ENCODE assay signal across 35 cellular contexts in genomic region chr1:214028999-214029406, GRCh38. TPM values are rescaled to one million over a fixed set of nuclear protein-coding genes. Genes with fewer than 3 reads are reported as not detected.
DNase-seq lines count a peak whose midpoint lies in the region; ATAC-seq, FAIRE-seq and TF ChIP-seq lines count a peak whose summit lies in the region.
"Had no signal": no experiment of that assay in that cellular context is flagged by ENCODE, and none has a peak within 500 bp of the region (broad histone marks: within the 10 kb centered on the region; RNA-seq: fewer than 3 reads in every experiment).

No MANE protein-coding gene starts in this region.

- H3K56ac ChIP-seq in H1 (replicated peaks; ENCODE audit: insufficient read length, low read depth, low read length) = no peak overlapping the region

- no peak for ATAC-seq in naive thymus-derived CD4-positive, alpha-beta T cell
- ATAC-seq: effector memory CD8-positive, alpha-beta T cell; natural killer cell had no signal

- H3K18ac ChIP-seq in H1 (ENCODE audit: extremely low read depth, low read length) = no peak overlapping the region

- no peaks in the 10 kb centered on the region for H3K79me2 ChIP-seq in H1 (ENCODE audit: control insufficient read depth in 1 of 2, insufficient read depth in 2 of 2, low read length in 2 of 2)

- H3K27me3 Mint-ChIP-seq in nephron (ENCODE audit: low read depth) = peaks cover 4% of the 10 kb centered on the region
- peaks cover 18 to 53% (median 36%) of the 10 kb centered on the region in 5 donors for H3K27me3 Mint-ChIP-seq in naive thymus-derived CD4-positive, alpha-beta T cell
- H3K27me3 Mint-ChIP-seq: IgD-negative memory B cell had no signal

- no peaks in the 10 kb centered on the region for H3K23me2 ChIP-seq in H1 (ENCODE audit: low read depth, low read length)

- H3K23ac ChIP-seq in H1 (ENCODE audit: insufficient read length) = no peak overlapping the region

- no peak overlapping the region for H4K5ac ChIP-seq in H1 (ENCODE audit: insufficient read length, low read depth, low read length)

- peaks cover 5 to 41% (median 30%) of the 10 kb centered on the region in 4 experiments for H3K4me1 ChIP-seq in H1 (replicated peaks in 1 of 4; ENCODE audit: control insufficient read depth in 3 of 4, insufficient read depth in 4 of 4, low read length in 3 of 4)
- H3K4me1 ChIP-seq in naive thymus-derived CD4-positive, alpha-beta T cell (ENCODE audit: control insufficient read depth in 2 of 2, insufficient read depth in 2 of 2, low read length in 2 of 2) = no peaks in the 10 kb centered on the region
- H3K4me1 ChIP-seq: BLaER1 treated with 17β-estradiol and CSF1 and Interleukin-3, amounts not matched to agents 10 nM and 100 nM had no signal

- H2BK120ac ChIP-seq in H1 (replicated peaks; ENCODE audit: low read depth, low read length) = no peak overlapping the region

- H3K4me1 Mint-ChIP-seq in nephron = peaks cover 52% of the 10 kb centered on the region
- H3K4me1 Mint-ChIP-seq in naive thymus-derived CD4-positive, alpha-beta T cell = no peaks in the 10 kb centered on the region
- H3K4me1 Mint-ChIP-seq: activated naive CD8-positive, alpha-beta T cell treated with anti-CD3 and anti-CD28 coated beads for 36 hours; IgD-negative memory B cell; natural killer cell had no signal

- H2BK12ac ChIP-seq in H1 (ENCODE audit: low read depth, low read length) = peak overlapping the region; percentile 40; the same call in 1 of the 2 replicates

- H2BK15ac ChIP-seq in H1 (ENCODE audit: low read length) = 0 out of 2 replicates have a peak overlapping the region, but pooled peaks have one; percentile 26

- TF ChIP-seq POLR2A in H1 (IDR thresholded peaks at IDR 0.05; ENCODE audit: control extremely low read depth in 1 of 2, low read depth in 2 of 2, low read length in 2 of 2) = no peak

- H2BK20ac ChIP-seq in H1 (ENCODE audit: low read length) = peak overlapping the region; percentile 0; the same call in 1 of the 2 replicates

- H4K8ac ChIP-seq in H1 (ENCODE audit: extremely low read depth, insufficient read depth, low read length) = no peak overlapping the region

- H2AFZ ChIP-seq in H1 (ENCODE audit: low read length) = no peak overlapping the region
- H2AFZ ChIP-seq: GM23248 had no signal

- no peak overlapping the region for H3K9ac ChIP-seq in H1 (replicated peaks in 1 of 4; ENCODE audit: extremely low read depth in 1 of 4, low read depth in 3 of 4, low read length in 3 of 4)
- H3K9ac ChIP-seq: BLaER1 treated with 17β-estradiol and CSF1 and Interleukin-3, amounts not matched to agents 10 nM and 100 nM; GM23248 had no signal

- H3K9me3 ChIP-seq in H1 (ENCODE audit: insufficient read depth in 2 of 2, low read depth in 1 of 2, low read length in 1 of 2) = no peaks in the 10 kb centered on the region
- no peaks in the 10 kb centered on the region for H3K9me3 ChIP-seq in naive thymus-derived CD4-positive, alpha-beta T cell (ENCODE audit: control insufficient read depth in 2 of 3, low read length in 3 of 3)
- H3K9me3 ChIP-seq: BLaER1 treated with 17β-estradiol and CSF1 and Interleukin-3, amounts not matched to agents 10 nM and 100 nM had no signal

- in situ Hi-C loops in KBM-7 (cut with MboI; ENCODE audit: low pct_unique_long_range_greater_than_20kb, low sequenced_read_pairs) = no loop called here

- no peaks in the 10 kb centered on the region; a peak in 1 of 8 replicates for H3K36me3 ChIP-seq in H1 (ENCODE audit: control insufficient read depth in 2 of 4, insufficient read depth in 4 of 4, low read length in 3 of 4)
- H3K36me3 ChIP-seq in naive thymus-derived CD4-positive, alpha-beta T cell (ENCODE audit: control insufficient read depth in 2 of 3, insufficient read depth in 3 of 3, low read length in 3 of 3) = no peaks in the 10 kb centered on the region

- TF ChIP-seq CTCF in H1 (IDR thresholded peaks at IDR 0.05; ENCODE audit: control extremely low read depth in 1 of 3, insufficient read depth in 1 of 3, low read depth in 1 of 3, low read length in 3 of 3) = no peak
- TF ChIP-seq CTCF in nephron (IDR thresholded peaks at IDR 0.05; ENCODE audit: unreplicated experiment in 3 of 3) = no peak

- POLR2A ChIA-PET in H1 (lab: Charles Lee; ENCODE audit: partially characterized antibody) = no interaction called here
- POLR2A ChIA-PET in naive thymus-derived CD4-positive, alpha-beta T cell (lab: Charles Lee) = no interaction called here

- H4K91ac ChIP-seq in H1 (replicated peaks; ENCODE audit: insufficient read length, low read length) = no peak overlapping the region

- H3K4me2 ChIP-seq in H1 (ENCODE audit: insufficient read depth in 1 of 2, low read depth in 2 of 2, low read length in 2 of 2) = no peak overlapping the region
- H3K4me2 ChIP-seq: BLaER1 treated with 17β-estradiol and CSF1 and Interleukin-3, amounts not matched to agents 10 nM and 100 nM had no signal

- H4K20me1 ChIP-seq in H1 (replicated peaks in 1 of 2; ENCODE audit: control insufficient read depth in 1 of 2, insufficient read depth in 2 of 2, low read length in 2 of 2) = no peaks in the 10 kb centered on the region

- no peaks in the 10 kb centered on the region for H3K27me3 ChIP-seq in H1 (replicated peaks in 1 of 4; ENCODE audit: control insufficient read depth in 3 of 4, extremely low read depth in 1 of 4, insufficient read depth in 3 of 4, low read length in 3 of 4)
- H3K27me3 ChIP-seq in naive thymus-derived CD4-positive, alpha-beta T cell (ENCODE audit: control insufficient read depth in 2 of 2, insufficient read depth in 2 of 2, low read length in 2 of 2) = no peaks in the 10 kb centered on the region
- H3K27me3 ChIP-seq: BLaER1 treated with 17β-estradiol and CSF1 and Interleukin-3, amounts not matched to agents 10 nM and 100 nM had no signal

- peak overlapping the region; percentile 6 to 37 (median 20) for H3K27ac Mint-ChIP-seq in nephron
- H3K27ac Mint-ChIP-seq in naive thymus-derived CD4-positive, alpha-beta T cell = no peak overlapping the region
- H3K27ac Mint-ChIP-seq: activated naive CD8-positive, alpha-beta T cell treated with anti-CD3 and anti-CD28 coated beads for 36 hours; effector memory CD8-positive, alpha-beta T cell; IgD-negative memory B cell; natural killer cell had no signal

- intact Hi-C loops in naive thymus-derived CD4-positive, alpha-beta T cell (cut with micrococcal nuclease) = no loop called here

- no peak overlapping the region; the same call in 1 of the 2 replicates for H2AK5ac ChIP-seq in H1 (ENCODE audit: low read depth, low read length)

- H3K9me3 Mint-ChIP-seq in nephron = no peaks in the 10 kb centered on the region
- peaks cover 0 to 3% (median 0%) of the 10 kb centered on the region in 11 donors for H3K9me3 Mint-ChIP-seq in naive thymus-derived CD4-positive, alpha-beta T cell
- H3K9me3 Mint-ChIP-seq: activated naive CD8-positive, alpha-beta T cell treated with anti-CD3 and anti-CD28 coated beads for 36 hours; effector memory CD8-positive, alpha-beta T cell; natural killer cell had no signal

- CTCF ChIA-PET in H1 (lab: Charles Lee; ENCODE audit: partially characterized antibody) = interaction anchor here (0.9 kb wide), 1 partner anchor 26 kb away, joined by 3 read pairs; no protein-coding TSS in a partner anchor
- CTCF ChIA-PET in naive thymus-derived CD4-positive, alpha-beta T cell (lab: Charles Lee) = no interaction called here

- H3K27ac ChIP-seq in H1 (ENCODE audit: low read depth, low read length) = no peak overlapping the region
- no peak overlapping the region for H3K27ac ChIP-seq in naive thymus-derived CD4-positive, alpha-beta T cell (ENCODE audit: low read depth, low read length)
- H3K27ac ChIP-seq: 22Rv1; BLaER1 treated with 17β-estradiol and CSF1 and Interleukin-3, amounts not matched to agents 10 nM and 100 nM; GM23248; VCaP had no signal

- no peak overlapping the region for H3K14ac ChIP-seq in H1 (ENCODE audit: insufficient read length)

- peak overlapping the region in 1 of 3 experiments; percentile 17 for H3K4me3 Mint-ChIP-seq in nephron
- H3K4me3 Mint-ChIP-seq in naive thymus-derived CD4-positive, alpha-beta T cell = no peak overlapping the region
- H3K4me3 Mint-ChIP-seq: activated naive CD8-positive, alpha-beta T cell treated with anti-CD3 and anti-CD28 coated beads for 36 hours; effector memory CD8-positive, alpha-beta T cell; IgD-negative memory B cell; natural killer cell had no signal

- FAIRE-seq in H1 (lab: Jason Lieb, UNC) = no peak
- FAIRE-seq: kidney, RCC 7860, small intestine, urothelium cell line had no signal

- 84% methylated on average over 7 of the region's 7 CpGs; no CpG with 5 or more reads in 1 of the 2 experiments for WGBS in H1 (ENCODE audit: extremely low coverage in 1 of 2, insufficient coverage in 1 of 2, insufficient read length in 1 of 2, insufficient replicate concordance in 2 of 2, low coverage in 1 of 2, low lambda C conversion rate in 2 of 2, missing lambda C conversion rate in 1 of 2), 2 experiments

- peak; percentile 10 for DNase-seq in NCI-H146 (lab: John Stamatoyannopoulos, UW)
- DNase-seq in NCI-H146 treated with DMSO at 0.1 percent for 48 hours (lab: John Stamatoyannopoulos, UW; ENCODE audit: unreplicated experiment) = no peak
- DNase-seq in HuH-7 (ENCODE audit: low spot score) = peak; percentile 60
- no peak for DNase-seq in H1 (ENCODE audit: low read depth in 1 of 2, low spot score in 2 of 2)
- DNase-seq in KBM-7 = no peak
- DNase-seq in activated T-cell treated with anti-CD3 and anti-CD28 coated beads for 4 hours = no peak
- DNase-seq in naive thymus-derived CD4-positive, alpha-beta T cell = no peak
- DNase-seq: activated CD4-positive, alpha-beta T cell treated with anti-CD3 and anti-CD28 coated beads for 48 hours; activated CD8-positive, alpha-beta memory T cell treated with anti-CD3 and anti-CD28 coated beads for 24 hours; activated effector memory CD4-positive, alpha-beta T cell treated with anti-CD3 and anti-CD28 coated beads, Interleukin-2, amount 50 U/mL, for 16 hours; activated naive CD8-positive, alpha-beta T cell treated with anti-CD3 and anti-CD28 coated beads for 36 hours; activated T-cell treated with anti-CD3 and anti-CD28 coated beads, Interleukin-2, amount 50 U/mL, for 1 hour; aorta; cortex of kidney; DND-41; effector memory CD8-positive, alpha-beta T cell; erythroblast; GM23248; head of caudate nucleus; kidney; natural killer cell; NCI-H187; NCI-H2171 treated with DMSO at 0.1 percent for 48 hours; NCI-H526; small intestine; stimulated activated naive CD4-positive, alpha-beta T cell; T1000 had no signal

- H3K79me1 ChIP-seq in H1 (ENCODE audit: low read depth, low read length) = no peaks in the 10 kb centered on the region

- no peak overlapping the region; the same call in 1 of the 2 replicates for H2BK5ac ChIP-seq in H1 (ENCODE audit: low read depth, low read length)

- no peak overlapping the region for H3K4me3 ChIP-seq in H1 (ENCODE audit: extremely low read depth in 1 of 4, insufficient read depth in 2 of 4, low read depth in 3 of 4, low read length in 4 of 4)
- no peak overlapping the region for H3K4me3 ChIP-seq in naive thymus-derived CD4-positive, alpha-beta T cell (ENCODE audit: low read length)
- H3K4me3 ChIP-seq: BLaER1 treated with 17β-estradiol and CSF1 and Interleukin-3, amounts not matched to agents 10 nM and 100 nM; GM23248; lung had no signal

- H3K36me3 Mint-ChIP-seq in nephron (ENCODE audit: low read depth) = peaks cover 3% of the 10 kb centered on the region
- H3K36me3 Mint-ChIP-seq in naive thymus-derived CD4-positive, alpha-beta T cell = no peaks in the 10 kb centered on the region
- H3K36me3 Mint-ChIP-seq: activated naive CD8-positive, alpha-beta T cell treated with anti-CD3 and anti-CD28 coated beads for 36 hours; natural killer cell had no signal

- TF ChIP-seq EP300 in H1 (IDR thresholded peaks at IDR 0.05; ENCODE audit: borderline replicate concordance in 1 of 2, low read depth in 2 of 2, low read length in 2 of 2) = no peak

- no peak overlapping the region for H3K4ac ChIP-seq in H1 (replicated peaks; ENCODE audit: insufficient read length, low read depth, low read length)

- TF ChIP-seq RAD21 in H1 (IDR thresholded peaks at IDR 0.05 in 1 of 2, conservative IDR thresholded peaks at IDR 0.05 in 1 of 2; ENCODE audit: low read depth in 2 of 2, low read length in 2 of 2) = no peak

RNA-seq across cellular contexts. Expression of gene PROX1, which starts 41.2 kb away (rescaled TPM):
- 1.5 and 2.0 TPM in 2 replicates for total RNA-seq in H1 (2021; fragmentation: NEBNext Ultra II Directional; extraction: Animal tissue kit (Norgen Biotek cat#: 25700))
- polyA plus RNA-seq in H1 (2011; rRNA removed) = 0.30 and 0.82 TPM in 2 replicates
- polyA plus RNA-seq in H1 (2011; cell fraction: cytosol; rRNA removed) = 0.30 TPM
- 0.80 TPM for polyA plus RNA-seq in H1 (2011; cell fraction: nucleus; rRNA removed)
- 0.33 to 0.96 TPM (median 0.75 TPM) in 4 replicates for polyA plus RNA-seq in H1 (2012, experiment 1 of 2)
- 0.45 TPM for polyA plus RNA-seq in H1 (2012, experiment 2 of 2)
- 0.32 TPM for polyA plus RNA-seq in H1 (2013, experiment 1 of 2)
- 0.40 TPM for polyA plus RNA-seq in H1 (2013, experiment 2 of 2)
- 0.54 and 2.3 TPM in 2 replicates for polyA minus RNA-seq in H1 (2011; rRNA and poly(A)+ RNA removed)
- polyA minus RNA-seq in H1 (2011; cell fraction: cytosol; rRNA and poly(A)+ RNA removed) = 1.0 TPM
- 3.6 TPM for polyA minus RNA-seq in H1 (2011; cell fraction: nucleus; rRNA and poly(A)+ RNA removed)
- total RNA-seq in naive thymus-derived CD4-positive, alpha-beta T cell = not detected
- not detected for polyA plus RNA-seq in naive thymus-derived CD4-positive, alpha-beta T cell
- total RNA-seq: activated naive CD8-positive, alpha-beta T cell treated with anti-CD3 and anti-CD28 coated beads for 36 hours; natural killer cell had no signal

Comparison
In these comparisons a context has a peak if more than half of its experiments do, and no peak if none do; other contexts are left out.
1. DNase-seq: peak in NCI-H146 (single experiment) and HuH-7 (single experiment); none in NCI-H146 treated with DMSO at 0.1 percent for 48 hours (single experiment), H1 (0 of 2), KBM-7 (single experiment), activated T-cell treated with anti-CD3 and anti-CD28 coated beads for 4 hours (single experiment) and naive thymus-derived CD4-positive, alpha-beta T cell (0 of 9).
2. H3K27ac Mint-ChIP-seq: peak in nephron (3 of 3); none in naive thymus-derived CD4-positive, alpha-beta T cell (0 of 9).